ENCODE assay signal across 23 cellular contexts in the genomic region with DNA sequence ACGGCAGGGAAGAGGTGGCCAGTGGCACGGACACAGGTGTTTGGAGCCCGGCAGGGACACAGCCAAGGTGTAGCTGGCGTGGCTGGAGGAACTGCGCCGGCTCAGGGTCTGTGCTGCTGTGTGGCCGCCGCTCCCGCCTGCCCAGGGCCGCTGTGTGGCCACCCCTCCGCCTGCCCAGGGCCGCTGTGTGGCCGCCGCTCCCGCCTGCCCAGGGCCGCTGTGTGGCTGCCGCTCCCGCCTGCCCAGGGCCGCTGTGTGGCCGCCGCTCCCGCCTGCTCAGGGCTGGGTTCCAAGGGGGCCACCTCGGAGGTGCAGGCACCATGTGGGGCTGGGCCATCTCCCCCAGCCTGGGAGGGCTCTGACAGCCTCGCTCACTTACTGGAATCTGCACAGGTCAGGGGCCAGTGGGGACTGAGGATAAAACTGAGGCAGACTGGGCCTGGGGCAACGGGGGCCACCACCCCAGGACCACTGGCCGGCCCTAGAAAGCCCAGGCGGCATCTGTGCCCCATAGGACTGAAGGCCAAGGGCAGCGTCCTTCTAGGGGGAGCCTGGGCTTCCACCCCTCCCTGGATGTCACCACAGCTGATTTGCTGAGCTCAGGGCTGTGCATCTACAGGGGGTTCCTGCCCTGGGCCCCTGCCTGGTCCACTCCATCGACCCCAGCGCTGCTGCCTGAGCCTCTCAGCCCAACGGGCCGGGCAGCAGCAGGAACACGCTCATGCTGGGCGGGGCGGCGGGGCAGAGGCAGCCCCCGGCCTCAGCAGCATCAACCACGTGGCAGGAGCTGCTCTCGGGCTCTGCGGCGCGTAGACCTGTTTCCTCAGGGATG.
"Had no signal": no experiment of that assay in that cellular context is flagged by ENCODE, and none has a peak within 500 bp of the region (broad histone marks: within the 10 kb centered on the region; RNA-seq: fewer than 3 reads in every experiment).

No MANE protein-coding gene starts in this region.

- H3K27ac ChIP-seq: brain microvascular endothelial cell, coronary artery, prostate gland, transverse colon, uterus had no signal

- H3K9me3 Mint-ChIP-seq: activated B cell treated with CpG ODN at 0.5 μM for 24 hours; activated CD8-positive, alpha-beta T cell treated with anti-CD3 and anti-CD28 coated beads for 36 hours; activated naive CD8-positive, alpha-beta T cell treated with anti-CD3 and anti-CD28 coated beads, Interleukin-2, amount 50 U/mL, for 24 hours; naive thymus-derived CD8-positive, alpha-beta T cell had no signal

- ATAC-seq: activated CD8-positive, alpha-beta T cell treated with anti-CD3 and anti-CD28 coated beads for 36 hours had no signal

- H3K36me3 ChIP-seq: prostate gland, transverse colon, uterus had no signal

- H3K9me3 ChIP-seq: prostate gland, SK-N-SH, transverse colon, uterus had no signal

- H3K27me3 ChIP-seq: brain microvascular endothelial cell, transverse colon, uterus had no signal

- H3K4me1 ChIP-seq: prostate gland had no signal

- H3K27ac Mint-ChIP-seq: activated B cell treated with CpG ODN at 0.5 μM for 24 hours; activated CD8-positive, alpha-beta T cell treated with anti-CD3 and anti-CD28 coated beads for 36 hours; activated naive CD8-positive, alpha-beta T cell treated with anti-CD3 and anti-CD28 coated beads, Interleukin-2, amount 50 U/mL, for 24 hours; activated T-helper 2 cell treated with anti-CD3 and anti-CD28 coated beads, Interferon-gamma antibody, Interleukin-2, Interleukin-4, amounts not matched to agents 10 μg/mL and 5 μg/mL and 100 μg/mL, durations not matched to agents 14 hours and 24 hours and 36 hours had no signal

- DNase-seq: activated B cell treated with CpG ODN at 0.5 μM for 24 hours; activated CD4-positive, alpha-beta T cell treated with anti-CD3 and anti-CD28 coated beads for 4 hours; activated CD8-positive, alpha-beta T cell treated with anti-CD3 and anti-CD28 coated beads for 36 hours; activated naive CD4-positive, alpha-beta T cell treated with Interleukin-2 at 50 U/mL for 16 hours; activated naive CD8-positive, alpha-beta T cell treated with anti-CD3 and anti-CD28 coated beads, Interleukin-2, amount 50 U/mL, for 24 hours; activated T-cell treated with anti-CD3 and anti-CD28 coated beads, Interleukin-2, amount 50 U/mL, for 1 hour; brain microvascular endothelial cell; foreskin melanocyte; head of caudate nucleus; kidney glomerular epithelial cell; mesendoderm; occipital lobe; SK-N-SH; stimulated activated CD8-positive, alpha-beta memory T cell treated with anti-CD3 and anti-CD28 coated beads, Interleukin-4, amount 100 ng/mL, for 48 hours; stimulated activated naive CD4-positive, alpha-beta T cell treated with Interleukin-2 at 50 U/mL for 16 hours; transverse colon; uterus had no signal

- H3K4me3 ChIP-seq: prostate gland, transverse colon, uterus had no signal

- H3K9ac ChIP-seq: SK-N-SH had no signal

- H3K27me3 Mint-ChIP-seq: activated B cell treated with CpG ODN at 0.5 μM for 24 hours; activated CD8-positive, alpha-beta T cell treated with anti-CD3 and anti-CD28 coated beads for 36 hours; activated naive CD8-positive, alpha-beta T cell treated with anti-CD3 and anti-CD28 coated beads, Interleukin-2, amount 50 U/mL, for 24 hours; central memory CD8-positive, alpha-beta T cell; naive thymus-derived CD8-positive, alpha-beta T cell had no signal

- FAIRE-seq: endometrium had no signal

- H3K4me3 Mint-ChIP-seq: activated B cell treated with CpG ODN at 0.5 μM for 24 hours; activated CD8-positive, alpha-beta T cell treated with anti-CD3 and anti-CD28 coated beads for 36 hours; activated naive CD8-positive, alpha-beta T cell treated with anti-CD3 and anti-CD28 coated beads, Interleukin-2, amount 50 U/mL, for 24 hours; central memory CD8-positive, alpha-beta T cell; naive thymus-derived CD8-positive, alpha-beta T cell had no signal
